In the genomic region with DNA sequence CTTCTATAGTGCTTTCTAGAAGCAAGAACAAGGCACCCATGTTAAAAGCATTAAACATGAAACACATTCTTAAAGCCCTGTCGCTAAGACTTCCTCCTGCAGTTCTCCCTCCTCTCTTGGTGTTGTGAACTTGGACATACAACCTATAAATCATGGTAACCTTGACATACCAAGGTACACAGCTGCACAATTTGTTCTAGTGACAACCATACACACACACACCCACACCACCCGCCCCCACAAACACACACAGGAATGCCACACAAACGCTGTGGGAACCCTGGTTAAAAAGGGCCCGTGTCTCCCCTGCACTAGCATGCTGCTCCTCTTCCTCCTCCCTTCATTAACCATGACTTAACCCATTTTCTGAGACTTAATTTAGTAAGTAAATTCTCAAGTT, we compare ENCODE assay signal across 15 cellular contexts.
A peak's percentile ranks its signal among the peaks of the same experiment; 100 is the strongest.
DNase-seq lines count a peak whose midpoint lies in the region; ATAC-seq and TF ChIP-seq lines count a peak whose summit lies in the region.
"Had no signal": no experiment of that assay in that cellular context is flagged by ENCODE, and none has a peak within 500 bp of the region (broad histone marks: within the 10 kb centered on the region; RNA-seq: fewer than 3 reads in every experiment).

No MANE protein-coding gene starts in this region.

- H3K9me3 ChIP-seq in BLaER1 = no peaks in the 10 kb centered on the region
- H3K9me3 ChIP-seq in DND-41 (ENCODE audit: insufficient read depth, low read length, severe bottlenecking) = no peaks in the 10 kb centered on the region
- no peaks in the 10 kb centered on the region for H3K9me3 ChIP-seq in mesenchymal stem cell (ENCODE audit: control insufficient read depth, low read length)
- H3K9me3 ChIP-seq: A549 had no signal

- H2BK12ac ChIP-seq in mesenchymal stem cell (ENCODE audit: low read length in 2 of 2) = no peak overlapping the region

- no peak overlapping the region for H2BK15ac ChIP-seq in mesenchymal stem cell (ENCODE audit: low read depth, poor library complexity, severe bottlenecking)

- H3K4me3 ChIP-seq in BLaER1 (no peak overlapping the region), DND-41 (ENCODE audit: low read depth in 1 of 2, low read length in 2 of 2) (no peak overlapping the region), mesenchymal stem cell (ENCODE audit: insufficient read depth in 1 of 2, low read depth in 1 of 2, low read length in 2 of 2) (no peak overlapping the region)
- H3K4me3 ChIP-seq: A549 had no signal

- peak overlapping the region; percentile 82 for H3K4me2 ChIP-seq in BLaER1
- H3K4me2 ChIP-seq in DND-41 (ENCODE audit: insufficient read depth, low read length) = no peak overlapping the region
- H3K4me2 ChIP-seq in mesenchymal stem cell (ENCODE audit: low read length, poor library complexity, severe bottlenecking) = no peak overlapping the region
- H3K4me2 ChIP-seq: A549 had no signal

- no peak overlapping the region for H3K14ac ChIP-seq in mesenchymal stem cell (ENCODE audit: low read length in 2 of 2)

- no peak overlapping the region for H3K18ac ChIP-seq in mesenchymal stem cell (ENCODE audit: low read depth in 1 of 2, low read length in 2 of 2)

- peak overlapping the region; percentile 31 for H2AK5ac ChIP-seq in mesenchymal stem cell (ENCODE audit: low read length, severe bottlenecking)

- no peak for ATAC-seq in DND-41 (ENCODE audit: insufficient read depth, low read depth)
- ATAC-seq: A549 had no signal

- H3K4me1 ChIP-seq in BLaER1 (peaks cover 66% of the 10 kb centered on the region), DND-41 (ENCODE audit: insufficient read depth, low read length) (peaks cover 52% of the 10 kb centered on the region), mesenchymal stem cell (ENCODE audit: control insufficient read depth, insufficient read depth, low read depth, low read length) (peaks cover 11% of the 10 kb centered on the region)
- H3K4me1 ChIP-seq: A549 had no signal

- H3K4ac ChIP-seq in mesenchymal stem cell (ENCODE audit: low read depth in 1 of 2, low read length in 2 of 2) = no peak overlapping the region

- no peak overlapping the region for H4K91ac ChIP-seq in mesenchymal stem cell (ENCODE audit: low read length)

- peak overlapping the region; percentile 80; the same call in 1 of the 2 replicates for H3K27ac ChIP-seq in BLaER1
- peak overlapping the region; percentile 79 for H3K27ac ChIP-seq in DND-41 (ENCODE audit: low read length)
- no peak overlapping the region for H3K27ac ChIP-seq in mesenchymal stem cell (ENCODE audit: low read length, poor library complexity, severe bottlenecking)
- H3K27ac ChIP-seq: A549 had no signal

- peaks cover 31% of the 10 kb centered on the region for H3K79me1 ChIP-seq in mesenchymal stem cell (replicated peaks; ENCODE audit: low read length, poor library complexity, severe bottlenecking)

- H3K27me3 ChIP-seq in BLaER1 (no peaks in the 10 kb centered on the region), DND-41 (ENCODE audit: insufficient read depth, low read length, poor library complexity) (no peaks in the 10 kb centered on the region), mesenchymal stem cell (ENCODE audit: control insufficient read depth in 1 of 2, insufficient read depth in 1 of 2, low read length in 2 of 2) (no peaks in the 10 kb centered on the region)

- H3K23ac ChIP-seq in mesenchymal stem cell (ENCODE audit: low read length in 2 of 2) = no peak overlapping the region

- no peak overlapping the region for H2BK5ac ChIP-seq in mesenchymal stem cell (ENCODE audit: low read depth, low read length, poor library complexity, severe bottlenecking)

- no peak overlapping the region for H4K8ac ChIP-seq in mesenchymal stem cell (ENCODE audit: low read length)

- H3K36me3 ChIP-seq in BLaER1 = peaks cover 3% of the 10 kb centered on the region; the same call in 1 of the 2 replicates
- H3K36me3 ChIP-seq in DND-41 (ENCODE audit: insufficient read depth, low read length) = no peaks in the 10 kb centered on the region
- H3K36me3 ChIP-seq in mesenchymal stem cell (ENCODE audit: control insufficient read depth in 1 of 2, insufficient read depth in 2 of 2, low read depth in 1 of 2, low read length in 2 of 2) = peaks cover 4 to 9% of the 10 kb centered on the region in 2 experiments

- 71% methylated on average over 4 of the region's 4 CpGs for WGBS in mesenchymal stem cell

- H3K9ac ChIP-seq in BLaER1 (no peak overlapping the region), DND-41 (ENCODE audit: low read depth, low read length) (no peak overlapping the region), mesenchymal stem cell (ENCODE audit: low read length) (no peak overlapping the region)

- H2AFZ ChIP-seq in DND-41 (ENCODE audit: low read depth, low read length) = no peak overlapping the region
- H2AFZ ChIP-seq in mesenchymal stem cell (ENCODE audit: low read depth, low read length) = no peak overlapping the region

- TF ChIP-seq CTCF in DND-41 (IDR thresholded peaks at IDR 0.05; ENCODE audit: borderline replicate concordance, extremely low read depth, low read length, poor library complexity, severe bottlenecking) = no peak

- H4K20me1 ChIP-seq in BLaER1 = no peaks in the 10 kb centered on the region
- no peaks in the 10 kb centered on the region for H4K20me1 ChIP-seq in DND-41 (ENCODE audit: insufficient read depth, low read length)

- no peak overlapping the region for H2BK120ac ChIP-seq in mesenchymal stem cell (ENCODE audit: low read depth, low read length)

- H3K79me2 ChIP-seq in DND-41 (ENCODE audit: insufficient read depth, low read length) = no peaks in the 10 kb centered on the region

- DNase-seq in DND-41 (no peak), amniotic epithelial cell (ENCODE audit: low read depth) (peak; percentile 47), mesenchymal stem cell (no peak), AG20443 (ENCODE audit: low spot score) (no peak), NCI-H226 (no peak), DMS53 (lab: John Stamatoyannopoulos, UW) (no peak)
- no peak for DNase-seq in activated CD4-positive, CD25-positive, alpha-beta regulatory T cell (lab: John Stamatoyannopoulos, UW)
- DNase-seq: Karpas-422, NCI-H1105 treated with DMSO at 0.1 percent for 48 hours, NCI-H187 treated with DMSO at 0.1 percent for 48 hours, NCI-H2171, NCI-H510A treated with DMSO at 0.1 percent for 48 hours, SIG-M5 had no signal
